In genomic region chr7:73970801-73971229, GRCh38 we compare ENCODE assay signal across 19 cellular contexts. TPM values are rescaled to one million over a fixed set of nuclear protein-coding genes. Genes with fewer than 3 reads are reported as not detected.
DNase-seq lines count a peak whose midpoint lies in the region; ATAC-seq and TF ChIP-seq lines count a peak whose summit lies in the region.
"Had no signal": no experiment of that assay in that cellular context is flagged by ENCODE, and none has a peak within 500 bp of the region (broad histone marks: within the 10 kb centered on the region; RNA-seq: fewer than 3 reads in every experiment).

No MANE protein-coding gene starts in this region.

- TF ChIP-seq CTCF in KMS-11 (conservative IDR thresholded peaks at IDR 0.05; ENCODE audit: low read depth, low read length) (no peak), colonic mucosa (IDR thresholded peaks at IDR 0.05) (no peak), mammary epithelial cell (conservative IDR thresholded peaks at IDR 0.05 in 1 of 2, IDR thresholded peaks at IDR 0.05 in 1 of 2; ENCODE audit: extremely low read depth in 1 of 2, insufficient read depth in 1 of 2, low read depth in 1 of 2, low read length in 2 of 2) (no peak), MCF 10A (IDR thresholded peaks at IDR 0.05; ENCODE audit: unreplicated experiment) (no peak)

- peaks cover 23% of the 10 kb centered on the region for H3K27me3 Mint-ChIP-seq in stimulated activated memory B cell treated with anti-CD40 and anti-IgM and Interleukin-4, amounts not matched to agents 10 μg/mL and 1 μg/mL and 100 μg/mL, for 72 hours
- H3K27me3 Mint-ChIP-seq in MCF 10A (ENCODE audit: insufficient read depth, unreplicated experiment): peaks cover 14% of the 10 kb centered on the region
- H3K27me3 Mint-ChIP-seq: activated B cell treated with CpG ODN at 0.5 μM for 24 hours had no signal

- POLR2A ChIA-PET in MCF 10A (lab: Yijun Ruan, JAX): no interaction called here

- H3K36me3 ChIP-seq in KMS-11 (ENCODE audit: insufficient read depth): no peaks in the 10 kb centered on the region
- no peaks in the 10 kb centered on the region for H3K36me3 ChIP-seq in colonic mucosa
- no peaks in the 10 kb centered on the region for H3K36me3 ChIP-seq in mammary epithelial cell (ENCODE audit: insufficient read depth, low read length)

- H3K4me1 Mint-ChIP-seq in stimulated activated memory B cell treated with anti-CD40 and anti-IgM and Interleukin-4, amounts not matched to agents 10 μg/mL and 1 μg/mL and 100 μg/mL, for 72 hours: peaks cover 15% of the 10 kb centered on the region
- no peaks in the 10 kb centered on the region for H3K4me1 Mint-ChIP-seq in MCF 10A (ENCODE audit: insufficient read depth, unreplicated experiment)

- H3K36me3 Mint-ChIP-seq in stimulated activated memory B cell treated with anti-CD40 and anti-IgM and Interleukin-4, amounts not matched to agents 10 μg/mL and 1 μg/mL and 100 μg/mL, for 72 hours: no peaks in the 10 kb centered on the region
- no peaks in the 10 kb centered on the region for H3K36me3 Mint-ChIP-seq in MCF 10A (ENCODE audit: insufficient read depth, unreplicated experiment)
- H3K36me3 Mint-ChIP-seq: naive thymus-derived CD4-positive, alpha-beta T cell had no signal

- CTCF ChIA-PET in mammary epithelial cell (lab: Charles Lee; ENCODE audit: low non-redundant PET): no interaction called here
- CTCF ChIA-PET in MCF 10A (lab: Yijun Ruan, JAX): interaction anchor here (0.6 to 1.0 kb wide), 3 partner anchors 10 to 431 kb away, joined by 3 to 4 read pairs (median 3); no protein-coding TSS in a partner anchor

- H3K9me3 ChIP-seq in colonic mucosa: no peaks in the 10 kb centered on the region
- no peaks in the 10 kb centered on the region for H3K9me3 ChIP-seq in mammary epithelial cell (replicated peaks; ENCODE audit: insufficient read depth, low read length)

- H3K79me2 ChIP-seq in KMS-11 (ENCODE audit: insufficient read depth, low read depth) (no peaks in the 10 kb centered on the region), mammary epithelial cell (ENCODE audit: insufficient read depth, low read length) (no peaks in the 10 kb centered on the region)

- H3K4me3 ChIP-seq in KMS-11 (IDR thresholded peaks at IDR 0.05; ENCODE audit: insufficient read depth, low read depth, low read length): no peak overlapping the region
- H3K4me3 ChIP-seq in colonic mucosa: no peak overlapping the region
- no peak overlapping the region for H3K4me3 ChIP-seq in mammary epithelial cell (replicated peaks in 1 of 3; ENCODE audit: insufficient read depth in 1 of 3, low read depth in 2 of 3, low read length in 3 of 3)

- H3K4me2 ChIP-seq in KMS-11 (peak overlapping the region; percentile 61; the same call in 1 of the 2 replicates), mammary epithelial cell (ENCODE audit: insufficient read depth, low read depth, low read length) (no peak overlapping the region)

- peak; percentile 3 for ATAC-seq in stimulated activated memory B cell treated with anti-CD40 and anti-IgM and Interleukin-4, amounts not matched to agents 10 μg/mL and 1 μg/mL and 100 μg/mL, for 72 hours
- ATAC-seq: naive thymus-derived CD4-positive, alpha-beta T cell had no signal

- BruUV-seq in mammary epithelial cell (replicated peaks; lab: Mats Ljungman, UMichigan): no TSS peak
- no TSS peak for BruUV-seq in MCF 10A (replicated peaks; lab: Mats Ljungman, UMichigan)

- no peak overlapping the region for H3K4me3 Mint-ChIP-seq in stimulated activated memory B cell treated with anti-CD40 and anti-IgM and Interleukin-4, amounts not matched to agents 10 μg/mL and 1 μg/mL and 100 μg/mL, for 72 hours
- H3K4me3 Mint-ChIP-seq in MCF 10A (ENCODE audit: unreplicated experiment): no peak overlapping the region
- H3K4me3 Mint-ChIP-seq: activated B cell treated with CpG ODN at 0.5 μM for 24 hours; naive thymus-derived CD4-positive, alpha-beta T cell; T-helper 2 cell treated with Interferon-gamma antibody and Interleukin-4, amounts not matched to agents 5 μg/mL and 100 μg/mL, for 36 hours had no signal

- in situ Hi-C loops in mammary epithelial cell (cut with MboI; ENCODE audit: low sequenced_read_pairs in 2 of 2): no loop called here

- dilution Hi-C loops in mammary epithelial cell (cut with HindIII; ENCODE audit: low sequenced_read_pairs): no loop called here

- H3K27ac ChIP-seq in KMS-11: no peak overlapping the region
- H3K27ac ChIP-seq in colonic mucosa: no peak overlapping the region
- no peak overlapping the region for H3K27ac ChIP-seq in mammary epithelial cell (ENCODE audit: insufficient read depth, low read depth, low read length)
- H3K27ac ChIP-seq: 22Rv1 had no signal

- intact Hi-C loops in colonic mucosa (cut with DNase I): no loop called here
- intact Hi-C loops in mammary epithelial cell (cut with micrococcal nuclease): no loop called here
- intact Hi-C loops in MCF 10A (cut with micrococcal nuclease): no loop called here

- H3K27ac Mint-ChIP-seq in stimulated activated memory B cell treated with anti-CD40 and anti-IgM and Interleukin-4, amounts not matched to agents 10 μg/mL and 1 μg/mL and 100 μg/mL, for 72 hours: no peak overlapping the region
- H3K27ac Mint-ChIP-seq in MCF 10A (ENCODE audit: low read depth, unreplicated experiment): no peak overlapping the region
- H3K27ac Mint-ChIP-seq: activated B cell treated with CpG ODN at 0.5 μM for 24 hours; activated T-helper 2 cell treated with anti-CD3 and anti-CD28 coated beads, Interferon-gamma antibody, Interleukin-2, Interleukin-4, amounts not matched to agents 10 μg/mL and 5 μg/mL and 100 μg/mL, durations not matched to agents 14 hours and 24 hours and 36 hours; naive thymus-derived CD4-positive, alpha-beta T cell; T-helper 2 cell treated with Interferon-gamma antibody and Interleukin-4, amounts not matched to agents 5 μg/mL and 100 μg/mL, for 36 hours had no signal

- 17% methylated on average over 8 of the region's 12 CpGs for WGBS in mammary epithelial cell (ENCODE audit: low coverage, missing lambda C conversion rate)

- H2AFZ ChIP-seq in KMS-11 (ENCODE audit: low read depth) (no peak overlapping the region), mammary epithelial cell (ENCODE audit: low read depth, low read length) (no peak overlapping the region)

- peak; percentile 83 for DNase-seq in DMS 273 (lab: John Stamatoyannopoulos, UW; ENCODE audit: unreplicated experiment)
- DNase-seq in DMS 273 treated with DMSO at 0.1 percent for 48 hours (lab: John Stamatoyannopoulos, UW): no peak
- DNase-seq in colonic mucosa: peak; percentile 14
- DNase-seq in mammary epithelial cell: no peak
- DNase-seq in NCI-H2171 treated with DMSO at 0.1 percent for 48 hours (lab: John Stamatoyannopoulos, UW): no peak
- no peak for DNase-seq in MCF 10A (ENCODE audit: unreplicated experiment)
- DNase-seq: activated B cell treated with CpG ODN at 0.5 μM for 24 hours; COR-L47; GOT3; naive thymus-derived CD4-positive, alpha-beta T cell; NCI-H2029; PC-3; small intestine; stimulated activated CD4-positive, alpha-beta T cell treated with anti-CD3 and anti-CD28 coated beads, Interleukin-4, amount 100 ng/mL, for 24 hours had no signal

- H4K20me1 ChIP-seq in KMS-11 (ENCODE audit: insufficient read depth) (no peaks in the 10 kb centered on the region), mammary epithelial cell (ENCODE audit: insufficient read depth, low read length) (no peaks in the 10 kb centered on the region)

- H3K27me3 ChIP-seq in KMS-11 (ENCODE audit: insufficient read depth, low read depth) (no peaks in the 10 kb centered on the region), colonic mucosa (no peaks in the 10 kb centered on the region), mammary epithelial cell (ENCODE audit: insufficient read depth, low read length) (no peaks in the 10 kb centered on the region)

- no peak overlapping the region for H3K9ac ChIP-seq in KMS-11
- no peak overlapping the region for H3K9ac ChIP-seq in colonic mucosa (ENCODE audit: low read depth in 2 of 2, low read length in 2 of 2)
- H3K9ac ChIP-seq in mammary epithelial cell (ENCODE audit: insufficient read depth, low read length): no peak overlapping the region

- H3K9me3 Mint-ChIP-seq in stimulated activated memory B cell treated with anti-CD40 and anti-IgM and Interleukin-4, amounts not matched to agents 10 μg/mL and 1 μg/mL and 100 μg/mL, for 72 hours: peaks cover 5% of the 10 kb centered on the region
- peaks cover 9% of the 10 kb centered on the region for H3K9me3 Mint-ChIP-seq in MCF 10A (ENCODE audit: unreplicated experiment)
- H3K9me3 Mint-ChIP-seq: activated B cell treated with CpG ODN at 0.5 μM for 24 hours; T-helper 2 cell treated with Interferon-gamma antibody and Interleukin-4, amounts not matched to agents 5 μg/mL and 100 μg/mL, for 36 hours had no signal

- H3K4me1 ChIP-seq in KMS-11 (ENCODE audit: low read depth, poor library complexity, severe bottlenecking) (peaks cover 8% of the 10 kb centered on the region), colonic mucosa (no peaks in the 10 kb centered on the region), mammary epithelial cell (ENCODE audit: insufficient read depth, low read length) (peaks cover 4% of the 10 kb centered on the region)

RNA-seq across cellular contexts. Expression of gene ELN, which starts 57.2 kb away (rescaled TPM):
- total RNA-seq in colonic mucosa: 10 to 100 TPM in 1 of 2 donors, 1 to 10 TPM in 1; 6.9 to 12.6 TPM
- under 1 TPM in 1 of 2 donors, not detected in 1; 0.50 TPM for total RNA-seq in mammary epithelial cell
- polyA plus RNA-seq in mammary epithelial cell: not detected
- not detected for polyA minus RNA-seq in mammary epithelial cell
- total RNA-seq in MCF 10A (2022): not detected in 2 replicates
- total RNA-seq: activated B cell treated with CpG ODN at 0.5 μM for 24 hours; activated T-helper 2 cell treated with anti-CD3 and anti-CD28 coated beads, Interferon-gamma antibody, Interleukin-2, Interleukin-4, amounts not matched to agents 10 μg/mL and 5 μg/mL and 100 μg/mL, durations not matched to agents 14 hours and 24 hours and 36 hours had no signal
- polyA plus RNA-seq: naive thymus-derived CD4-positive, alpha-beta T cell had no signal

Comparison
In these comparisons a context has a peak if more than half of its experiments do, and no peak if none do; other contexts are left out.
1. DNase-seq: peak in DMS 273 (single experiment) and colonic mucosa (single experiment); none in DMS 273 treated with DMSO at 0.1 percent for 48 hours (single experiment), mammary epithelial cell (single experiment), NCI-H2171 treated with DMSO at 0.1 percent for 48 hours (single experiment) and MCF 10A (single experiment).